Comparison of ENCODE assay signal across 8 cellular contexts in the genomic region with DNA sequence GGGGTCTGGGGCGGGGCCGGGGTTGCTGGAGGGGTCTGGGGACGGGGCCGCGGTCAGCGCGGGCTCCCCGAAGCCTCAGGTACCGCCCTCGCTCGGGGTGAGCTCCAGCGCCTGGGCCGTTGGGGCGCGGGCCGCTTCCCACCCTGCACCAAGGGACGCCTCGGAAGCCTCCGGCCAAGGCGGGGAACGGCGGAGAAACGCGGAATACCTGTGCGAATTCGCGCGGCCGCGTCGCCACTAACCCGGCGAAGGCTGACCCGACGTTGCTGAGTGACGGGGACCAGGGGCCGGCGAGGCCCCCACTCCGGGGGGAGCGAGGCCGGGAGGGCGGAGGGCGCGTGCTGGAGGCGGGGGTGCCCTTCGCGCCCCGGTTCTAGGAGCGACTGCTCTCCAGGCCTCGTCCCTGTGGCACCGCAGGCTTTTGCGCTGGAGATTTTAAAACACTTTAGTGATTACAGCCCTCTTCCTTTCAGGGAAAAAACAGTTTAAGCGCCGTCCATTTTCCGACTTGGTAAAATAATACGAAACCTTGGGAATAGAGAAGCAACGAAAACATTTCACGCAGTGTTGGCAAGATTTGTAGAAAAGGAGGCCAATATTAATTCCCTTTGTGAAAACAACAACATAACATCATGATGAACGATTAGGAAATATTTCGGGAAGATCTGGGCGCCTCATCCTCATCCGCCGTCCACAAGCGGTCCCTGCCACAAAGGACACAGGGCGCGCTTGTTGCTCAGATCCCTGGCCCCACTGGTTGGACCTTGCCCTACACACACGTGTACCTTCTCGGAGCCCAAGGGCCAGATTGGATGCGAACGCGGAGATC.
A peak's percentile ranks its signal among the peaks of the same experiment; 100 is the strongest.
DNase-seq lines count a peak whose midpoint lies in the region; ATAC-seq and TF ChIP-seq lines count a peak whose summit lies in the region.

No MANE protein-coding gene starts in this region.

- ATAC-seq in HG03565 (IDR thresholded peaks at IDR 0.05; ENCODE audit: unreplicated experiment) (no peak), GM21619 (IDR thresholded peaks at IDR 0.05; ENCODE audit: unreplicated experiment) (no peak), GM18867 (IDR thresholded peaks at IDR 0.05; ENCODE audit: unreplicated experiment) (no peak)

- H3K36me3 ChIP-seq in WERI-Rb-1, result peaks cover 9% of the 10 kb centered on the region

- H3K4me3 ChIP-seq in WERI-Rb-1 (ENCODE audit: low read depth, low read length) (peak overlapping the region; percentile 88), retinal pigment epithelial cell (ENCODE audit: low read length) (peak overlapping the region; percentile 37)

- H3K9me3 ChIP-seq in WERI-Rb-1 (ENCODE audit: severe bottlenecking), result no peaks in the 10 kb centered on the region

- DNase-seq in activated CD8-positive, alpha-beta memory T cell treated with anti-CD3 and anti-CD28 coated beads for 24 hours, result peak; percentile 56
- no peak for DNase-seq in activated CD8-positive, alpha-beta memory T cell treated with anti-CD3 and anti-CD28 coated beads, Interleukin-2, amount 50 U/mL, for 48 hours
- DNase-seq in WERI-Rb-1 (peak; percentile 78), glomerular visceral epithelial cell (ENCODE audit: extremely low spot score) (peak; percentile 25), retinal pigment epithelial cell (ENCODE audit: low read depth) (no peak)

- peak overlapping the region; percentile 86 for H3K27ac ChIP-seq in WERI-Rb-1

- no peaks in the 10 kb centered on the region for H3K27me3 ChIP-seq in WERI-Rb-1 (ENCODE audit: insufficient read depth, low read depth, severe bottlenecking)

- TF ChIP-seq CTCF in WERI-Rb-1 (IDR thresholded peaks at IDR 0.05; ENCODE audit: low read depth, low read length) (no peak), retinal pigment epithelial cell (conservative IDR thresholded peaks at IDR 0.05; ENCODE audit: low read depth, low read length) (no peak)

Comparison
In these comparisons a context has a peak if more than half of its experiments do, and no peak if none do; other contexts are left out.
1. DNase-seq: peak in activated CD8-positive, alpha-beta memory T cell treated with anti-CD3 and anti-CD28 coated beads for 24 hours (single experiment), WERI-Rb-1 (single experiment) and glomerular visceral epithelial cell (single experiment); none in activated CD8-positive, alpha-beta memory T cell treated with anti-CD3 and anti-CD28 coated beads, Interleukin-2, amount 50 U/mL, for 48 hours (single experiment) and retinal pigment epithelial cell (single experiment).